13 cellular contexts compared by ENCODE assay signal in genomic region chr11:61018059-61018458, GRCh38. TPM values are rescaled to one million over a fixed set of nuclear protein-coding genes. Genes with fewer than 3 reads are reported as not detected.
"Had no signal": no experiment of that assay in that cellular context is flagged by ENCODE, and none has a peak within 500 bp of the region (broad histone marks: within the 10 kb centered on the region; RNA-seq: fewer than 3 reads in every experiment).

No MANE protein-coding gene starts in this region.

- H3K9me3 ChIP-seq: colonic mucosa, gastrocnemius medialis, heart right ventricle, sigmoid colon, thoracic aorta, vagina had no signal

- H3K4me3 ChIP-seq: colonic mucosa, gastrocnemius medialis, heart right ventricle, sigmoid colon, thoracic aorta, vagina had no signal

- ATAC-seq: activated CD4-positive, CD25-positive, alpha-beta regulatory T cell treated with anti-CD3 and anti-CD28 coated beads, Interleukin-2, amount 50 U/mL, for 24 hours; gastrocnemius medialis; heart right ventricle; natural killer cell treated with Interleukin-12 subunit alpha and Interleukin-12 subunit beta and Interleukin-15 and Interleukin-18, amount 100 ng/mL, for 72 hours; stimulated activated naive CD8-positive, alpha-beta T cell treated with anti-CD3 and anti-CD28 coated beads, Interleukin-15, Interleukin-2, amounts not matched to agents 100 U/mL and 50 U/mL, for 24 hours had no signal

- H3K4me1 ChIP-seq: colonic mucosa, gastrocnemius medialis, sigmoid colon, vagina had no signal

- DNase-seq: colonic mucosa; effector CD4-positive, alpha-beta T cell; gastrocnemius medialis; heart right ventricle; SIG-M5; sigmoid colon; stimulated activated naive CD8-positive, alpha-beta T cell treated with anti-CD3 and anti-CD28 coated beads, Interleukin-15, Interleukin-2, amounts not matched to agents 100 U/mL and 50 U/mL, for 24 hours had no signal

- H3K9me3 Mint-ChIP-seq: natural killer cell treated with Interleukin-12 subunit alpha and Interleukin-12 subunit beta and Interleukin-15 and Interleukin-18, amount 100 ng/mL, for 72 hours had no signal

- H3K27ac ChIP-seq: colonic mucosa, gastrocnemius medialis, heart right ventricle, sigmoid colon, thoracic aorta, vagina had no signal

- H3K36me3 ChIP-seq: colonic mucosa, gastrocnemius medialis, heart right ventricle, sigmoid colon, thoracic aorta, vagina had no signal

- H3K27me3 Mint-ChIP-seq: natural killer cell treated with Interleukin-12 subunit alpha and Interleukin-12 subunit beta and Interleukin-15 and Interleukin-18, amount 100 ng/mL, for 72 hours had no signal

- H3K4me3 Mint-ChIP-seq: natural killer cell treated with Interleukin-12 subunit alpha and Interleukin-12 subunit beta and Interleukin-15 and Interleukin-18, amount 100 ng/mL, for 72 hours had no signal

- H3K27me3 ChIP-seq: colonic mucosa, vagina had no signal

RNA-seq across cellular contexts. Expression of gene CD6, which starts 46.6 kb away (rescaled TPM):
- total RNA-seq: osteocyte, pulmonary artery endothelial cell had no signal
